7 cellular contexts compared by ENCODE assay signal in the genomic region with DNA sequence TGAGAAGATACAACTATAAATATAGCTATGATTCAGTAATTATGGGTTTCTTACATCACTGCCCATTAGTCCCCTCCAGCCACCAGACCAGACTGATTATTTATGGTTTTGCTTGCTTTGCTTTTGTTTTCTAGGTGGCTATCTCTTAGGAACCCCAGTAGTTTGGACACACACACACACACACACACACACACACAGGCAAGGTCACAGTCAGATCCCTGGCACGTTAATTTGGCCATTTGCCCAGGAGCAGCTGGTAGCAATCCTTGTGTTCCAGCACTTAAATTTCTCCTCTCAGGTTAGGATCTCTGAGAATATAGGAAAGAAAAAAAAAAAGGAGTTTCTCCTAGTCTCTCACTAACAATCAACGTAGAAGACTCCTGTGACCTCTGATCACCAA.
DNase-seq lines count a peak whose midpoint lies in the region; ATAC-seq and TF ChIP-seq lines count a peak whose summit lies in the region.

No MANE protein-coding gene starts in this region.

- H3K9me3 ChIP-seq in mucosa of descending colon = no peaks in the 10 kb centered on the region

- no peak for ATAC-seq in naive B cell (ENCODE audit: low read depth in 2 of 2)
- no peak for ATAC-seq in GM21737 (IDR thresholded peaks at IDR 0.05; ENCODE audit: unreplicated experiment)
- no peak for ATAC-seq in mucosa of descending colon

- H3K27ac Mint-ChIP-seq in naive B cell = peak overlapping the region in 5 of 6 donors; percentile 6 to 92 (median 73)

- H3K36me3 ChIP-seq in mucosa of descending colon (ENCODE audit: low read depth) = no peaks in the 10 kb centered on the region

- intact Hi-C loops in mucosa of descending colon (cut with DNase I, micrococcal nuclease) = no loop called here

- peaks cover 37 to 65% (median 39%) of the 10 kb centered on the region in 3 donors for H3K4me1 Mint-ChIP-seq in naive B cell

- H3K9me3 Mint-ChIP-seq in naive B cell = peaks cover 0 to 13% (median 3%) of the 10 kb centered on the region in 7 donors

- H3K4me1 ChIP-seq in mucosa of descending colon (ENCODE audit: low read depth) = no peaks in the 10 kb centered on the region

- H3K27me3 Mint-ChIP-seq in naive B cell = no peaks in the 10 kb centered on the region

- peak; percentile 31 for DNase-seq in GM04504 (ENCODE audit: low read depth)
- DNase-seq in NCI-H2029 treated with DMSO at 0.1 percent for 48 hours (lab: John Stamatoyannopoulos, UW) = peak; percentile 58
- peak; percentile 69 for DNase-seq in choroid plexus epithelial cell (ENCODE audit: low read depth)
- no peak for DNase-seq in naive B cell
- DNase-seq in mucosa of descending colon = no peak
- no peak for DNase-seq in SKM-1 (lab: John Stamatoyannopoulos, UW; ENCODE audit: unreplicated experiment)

- no peak for TF ChIP-seq CTCF in choroid plexus epithelial cell (conservative IDR thresholded peaks at IDR 0.05; ENCODE audit: low read depth, low read length)
- TF ChIP-seq CTCF in mucosa of descending colon (IDR thresholded peaks at IDR 0.05) = no peak

- peaks cover 12 to 25% of the 10 kb centered on the region in 2 donors for H3K36me3 Mint-ChIP-seq in naive B cell

- H3K4me3 Mint-ChIP-seq in naive B cell = peak overlapping the region in 2 of 8 donors; percentile 3 to 10

- no peak overlapping the region for H3K4me3 ChIP-seq in choroid plexus epithelial cell (ENCODE audit: low read depth, low read length)
- no peak overlapping the region for H3K4me3 ChIP-seq in mucosa of descending colon

Comparison
In these comparisons a context has a peak if more than half of its experiments do, and no peak if none do; other contexts are left out.
1. DNase-seq: peak in GM04504 (single experiment), NCI-H2029 treated with DMSO at 0.1 percent for 48 hours (single experiment) and choroid plexus epithelial cell (single experiment); none in naive B cell (single experiment), mucosa of descending colon (0 of 3) and SKM-1 (single experiment).